Comparison of ENCODE assay signal across 10 cellular contexts in the genomic region with DNA sequence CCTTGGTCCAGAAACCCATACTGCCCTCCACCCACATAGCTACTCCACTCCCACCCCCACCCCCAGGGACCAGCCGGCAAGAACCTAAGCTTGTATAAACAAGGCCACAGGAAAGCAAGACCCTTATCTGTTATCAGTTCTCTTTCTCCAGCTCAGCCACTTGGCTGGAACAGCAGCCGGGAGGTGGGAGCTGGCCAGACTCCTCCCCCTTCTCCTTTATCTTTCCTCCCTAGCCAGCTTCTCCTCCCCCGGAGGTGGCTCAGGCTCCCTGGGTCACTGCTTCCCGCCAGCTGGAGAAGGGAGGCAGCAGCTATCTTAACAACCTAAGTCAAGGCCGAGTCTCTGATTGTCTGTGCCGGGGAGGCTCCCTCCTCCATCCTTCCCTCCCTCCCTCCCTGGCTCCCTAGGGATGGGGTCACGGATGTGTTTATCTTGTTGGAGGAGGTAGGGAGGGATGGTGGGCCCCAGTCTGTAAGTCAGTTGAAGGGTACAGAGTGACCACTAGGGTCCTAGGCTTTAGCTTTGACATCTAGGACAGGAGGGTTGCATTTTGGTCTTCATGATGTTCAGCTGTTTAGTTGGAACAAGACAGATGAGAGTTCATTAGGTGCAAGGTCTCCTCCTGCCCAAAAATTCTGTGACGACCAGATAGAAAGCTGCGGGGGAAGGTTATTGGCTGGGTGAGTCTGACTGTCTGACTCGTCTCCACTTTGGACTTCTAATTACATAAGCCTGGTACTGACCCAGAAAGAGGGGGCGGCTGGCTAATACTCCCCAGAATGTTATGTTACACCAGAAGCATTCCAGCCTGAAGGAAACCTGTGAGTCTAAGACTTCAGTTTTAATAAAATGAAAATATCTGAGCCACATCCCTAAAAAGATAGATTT. TPM values are rescaled to one million over a fixed set of nuclear protein-coding genes. Genes with fewer than 3 reads are reported as not detected.
DNase-seq lines count a peak whose midpoint lies in the region; ATAC-seq lines count a peak whose summit lies in the region.
"Had no signal": no experiment of that assay in that cellular context is flagged by ENCODE, and none has a peak within 500 bp of the region (broad histone marks: within the 10 kb centered on the region; RNA-seq: fewer than 3 reads in every experiment).

No MANE protein-coding gene starts in this region.

- no peaks in the 10 kb centered on the region for H3K9me3 ChIP-seq in neuronal stem cell (replicated peaks in 1 of 2; ENCODE audit: control insufficient read depth in 2 of 2, insufficient read depth in 1 of 2, low read depth in 1 of 2, low read length in 2 of 2)
- no peaks in the 10 kb centered on the region for H3K9me3 ChIP-seq in Karpas-422 (ENCODE audit: low read length)

- H4K20me1 ChIP-seq in Karpas-422 (ENCODE audit: insufficient read depth, low read depth, low read length) = no peaks in the 10 kb centered on the region

- no peaks in the 10 kb centered on the region for H3K79me2 ChIP-seq in Karpas-422 (ENCODE audit: low read length)

- H3K23ac ChIP-seq in neuronal stem cell (ENCODE audit: low read depth, low read length, poor library complexity) = no peak overlapping the region

- no peaks in the 10 kb centered on the region for H3K79me1 ChIP-seq in neuronal stem cell (ENCODE audit: low read depth, low read length)

- no peak overlapping the region for H3K14ac ChIP-seq in neuronal stem cell (ENCODE audit: low read length)

- H2AK5ac ChIP-seq in neuronal stem cell (ENCODE audit: low read depth, low read length) = no peak overlapping the region

- H2BK5ac ChIP-seq in neuronal stem cell (ENCODE audit: low read length) = no peak overlapping the region

- H3K4me3 ChIP-seq in neuronal stem cell (ENCODE audit: low read length in 2 of 2) (no peak overlapping the region), Karpas-422 (ENCODE audit: low read length) (no peak overlapping the region)

- H3K27me3 ChIP-seq in neuronal stem cell (ENCODE audit: control insufficient read depth in 3 of 3, insufficient read depth in 3 of 3, low read depth in 1 of 3, low read length in 3 of 3) (no peaks in the 10 kb centered on the region), Karpas-422 (ENCODE audit: low read length) (no peaks in the 10 kb centered on the region; the same call in 1 of the 2 replicates)

- H3K18ac ChIP-seq in neuronal stem cell (ENCODE audit: low read length) = peak overlapping the region; percentile 32

- no peak overlapping the region for H4K8ac ChIP-seq in neuronal stem cell (ENCODE audit: low read depth, low read length)

- H3K27ac ChIP-seq in neuronal stem cell (replicated peaks; ENCODE audit: low read length) (no peak overlapping the region), Karpas-422 (ENCODE audit: low read length) (no peak overlapping the region)

- H4K91ac ChIP-seq in neuronal stem cell (ENCODE audit: low read depth, low read length, poor library complexity) = no peak overlapping the region

- no peaks in the 10 kb centered on the region for H3K36me3 ChIP-seq in neuronal stem cell (replicated peaks in 1 of 2; ENCODE audit: control insufficient read depth in 2 of 2, insufficient read depth in 2 of 2, low read length in 2 of 2)
- no peaks in the 10 kb centered on the region for H3K36me3 ChIP-seq in Karpas-422 (ENCODE audit: insufficient read depth, low read length)

- no peak overlapping the region for H2BK15ac ChIP-seq in neuronal stem cell (ENCODE audit: low read length)

- H3K4me2 ChIP-seq in neuronal stem cell (ENCODE audit: insufficient read depth, low read length, poor library complexity, severe bottlenecking) = no peak overlapping the region
- H3K4me2 ChIP-seq in Karpas-422 (ENCODE audit: low read depth, low read length, poor library complexity, severe bottlenecking) = no peak overlapping the region

- H2AFZ ChIP-seq in neuronal stem cell (ENCODE audit: low read length) (peak overlapping the region; percentile 85), Karpas-422 (ENCODE audit: low read length) (no peak overlapping the region)

- no peak overlapping the region for H2BK120ac ChIP-seq in neuronal stem cell (ENCODE audit: low read depth, low read length)

- no CpG with 5 or more reads among the region's 11 CpGs for WGBS in neuronal stem cell (ENCODE audit: extremely low coverage in 2 of 2, insufficient read length in 2 of 2, insufficient replicate concordance in 1 of 2), 2 donors

- DNase-seq in AG20443 (ENCODE audit: low spot score) (peak; percentile 82), NCI-H226 (peak; percentile 94), fibroblast of peridontal ligament (ENCODE audit: extremely low read depth) (peak; percentile 38), neuronal stem cell (ENCODE audit: low spot score) (peak; percentile 33), Karpas-422 (no peak)
- DNase-seq: activated CD4-positive, alpha-beta memory T cell treated with anti-CD3 and anti-CD28 coated beads, Interleukin-2, amount 10 ng/mL, durations not matched to agents 7 days and 5 days; DMS79 had no signal

- H3K9ac ChIP-seq in neuronal stem cell (ENCODE audit: low read depth, low read length, poor library complexity) = no peak overlapping the region
- no peak overlapping the region for H3K9ac ChIP-seq in Karpas-422 (ENCODE audit: low read length)

- H3K9me2 ChIP-seq in Karpas-422 (replicated peaks; ENCODE audit: insufficient read depth, low read length) = no peaks in the 10 kb centered on the region

- H3K4me1 ChIP-seq in neuronal stem cell (ENCODE audit: control insufficient read depth in 2 of 2, insufficient read depth in 1 of 2, low read depth in 1 of 2, low read length in 2 of 2) (peaks cover 12 to 13% of the 10 kb centered on the region in 2 donors), Karpas-422 (ENCODE audit: low read length) (no peaks in the 10 kb centered on the region)

- H2BK12ac ChIP-seq in neuronal stem cell (ENCODE audit: low read length) = no peak overlapping the region

- ATAC-seq in GM21737 (IDR thresholded peaks at IDR 0.05; ENCODE audit: unreplicated experiment) = no peak
- ATAC-seq in GM19455 (IDR thresholded peaks at IDR 0.05; ENCODE audit: unreplicated experiment) = no peak
- ATAC-seq in GM21360 (IDR thresholded peaks at IDR 0.05; ENCODE audit: unreplicated experiment) = no peak

- no peak overlapping the region for H3K4ac ChIP-seq in neuronal stem cell (ENCODE audit: low read length)

RNA-seq across cellular contexts. Expression of gene ZFP36L1, which starts 29.7 kb away (rescaled TPM):
- polyA plus RNA-seq in neuronal stem cell (2013, experiment 1 of 2) = 270 TPM
- polyA plus RNA-seq in neuronal stem cell (2013, experiment 2 of 2) = 294 TPM
- 76.8 and 118 TPM in 2 replicates for total RNA-seq in Karpas-422 (2014; rRNA removed; shearing (Covaris generic); ENCODE audit: low replicate concordance)
